In the genomic region with DNA sequence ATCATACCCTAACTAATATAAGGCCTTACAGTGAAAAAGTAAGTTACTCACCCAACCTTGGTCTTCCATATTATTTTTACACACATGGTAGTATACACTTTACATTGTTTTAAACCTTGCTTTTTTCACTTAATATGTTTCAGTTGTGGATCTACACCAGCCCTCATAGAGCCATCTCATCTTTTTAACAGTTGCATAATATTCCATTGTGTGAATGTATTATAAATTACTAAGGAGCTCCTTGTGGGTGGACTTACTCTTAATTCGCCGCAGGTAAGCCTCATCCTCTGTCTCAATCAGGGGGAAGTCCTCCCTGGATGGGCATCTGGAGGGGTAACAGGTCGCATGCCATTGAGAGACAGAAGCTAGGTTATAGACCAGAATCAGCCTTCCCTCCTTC, we compare ENCODE assay signal across 20 cellular contexts. TPM values are rescaled to one million over a fixed set of nuclear protein-coding genes. Genes with fewer than 3 reads are reported as not detected.
"Had no signal": no experiment of that assay in that cellular context is flagged by ENCODE, and none has a peak within 500 bp of the region (broad histone marks: within the 10 kb centered on the region; RNA-seq: fewer than 3 reads in every experiment).

No MANE protein-coding gene starts in this region.

- H3K27ac Mint-ChIP-seq: activated CD4-positive, alpha-beta memory T cell treated with anti-CD3 and anti-CD28 coated beads for 36 hours; nephron had no signal

- H3K27me3 Mint-ChIP-seq: activated CD4-positive, alpha-beta memory T cell treated with anti-CD3 and anti-CD28 coated beads for 36 hours had no signal

- ATAC-seq: lower lobe of right lung, psoas muscle, right lobe of liver, upper lobe of right lung had no signal

- H3K4me3 Mint-ChIP-seq: activated CD4-positive, alpha-beta memory T cell treated with anti-CD3 and anti-CD28 coated beads for 36 hours; nephron had no signal

- H3K9me3 Mint-ChIP-seq: activated CD4-positive, alpha-beta memory T cell treated with anti-CD3 and anti-CD28 coated beads for 36 hours; nephron had no signal

- H3K4me1 Mint-ChIP-seq: nephron had no signal

- DNase-seq: activated CD4-positive, alpha-beta memory T cell treated with anti-CD3 and anti-CD28 coated beads for 36 hours; activated effector memory CD4-positive, alpha-beta T cell treated with Interleukin-2 at 50 U/mL for 16 hours; brain microvascular endothelial cell; central memory CD4-positive, alpha-beta T cell; erythroblast; foreskin melanocyte; hypothalamus; lower lobe of right lung; psoas muscle; right lobe of liver; small intestine; stimulated activated CD4-positive, alpha-beta T cell treated with anti-CD3 and anti-CD28 coated beads, Interleukin-15, amount 100 ng/mL, for 24 hours; stimulated activated CD4-positive, alpha-beta T cell treated with anti-CD3 and anti-CD28 coated beads, Interleukin-2, amount 100 ng/mL, for 48 hours; SW 1271; upper lobe of right lung; WERI-Rb-1 had no signal

RNA-seq across cellular contexts. Expression of gene RXFP4, which starts 13.2 kb away (rescaled TPM):
- total RNA-seq: activated CD4-positive, alpha-beta memory T cell treated with anti-CD3 and anti-CD28 coated beads for 36 hours; aorta; lower lobe of right lung; omental fat pad; psoas muscle; right lobe of liver; upper lobe of right lung had no signal
- polyA plus RNA-seq: aorta, keratinocyte, psoas muscle had no signal
